8 cellular contexts compared by ENCODE assay signal in genomic region chr1:12019858-12020509, GRCh38. TPM values are rescaled to one million over a fixed set of nuclear protein-coding genes. Genes with fewer than 3 reads are reported as not detected.
DNase-seq lines count a peak whose midpoint lies in the region; ATAC-seq, FAIRE-seq and TF ChIP-seq lines count a peak whose summit lies in the region.

No MANE protein-coding gene starts in this region.

- H2AFZ ChIP-seq in DND-41 (ENCODE audit: low read depth, low read length) (peak overlapping the region; percentile 89), GM12878 (ENCODE audit: control insufficient read depth, low read depth, low read length) (peak overlapping the region; percentile 60)

- SMC1A ChIA-PET in GM12878 (lab: Charles Lee; ENCODE audit: uncharacterized antibody, unreplicated experiment), result interaction anchor here (0.7 to 5.0 kb wide), 11 partner anchors 9 to 59 kb away, joined by 3 to 36 read pairs (median 5); no protein-coding TSS in a partner anchor

- H3K9me3 ChIP-seq in DND-41 (ENCODE audit: insufficient read depth, low read length, severe bottlenecking), result no peaks in the 10 kb centered on the region
- H3K9me3 ChIP-seq in GM12878 (replicated peaks; ENCODE audit: control insufficient read depth, insufficient read depth, low read length), result no peaks in the 10 kb centered on the region

- 0% methylated on average over 12 of the region's 12 CpGs for WGBS in GM12878 (ENCODE audit: insufficient coverage, insufficient replicate concordance, low lambda C conversion rate, missing lambda C conversion rate)

- H4K20me1 ChIP-seq in DND-41 (ENCODE audit: insufficient read depth, low read length), result peaks cover 6% of the 10 kb centered on the region; the same call in 1 of the 2 replicates
- H4K20me1 ChIP-seq in GM12878 (ENCODE audit: control insufficient read depth, insufficient read depth), result no peaks in the 10 kb centered on the region

- RAD21 ChIA-PET in GM12878 (lab: Charles Lee; ENCODE audit: unreplicated experiment), result interaction anchor here (1.0 to 3.1 kb wide), 13 partner anchors 19 to 191 kb away, joined by 3 to 50 read pairs (median 6); partner anchors contain the start of gene TNFRSF8

- no peak for TF ChIP-seq POLR2A in GM12878 (IDR thresholded peaks at IDR 0.05; ENCODE audit: low read depth, low read length)

- H3K36me3 ChIP-seq in DND-41 (ENCODE audit: insufficient read depth, low read length), result peaks cover 28% of the 10 kb centered on the region
- peaks cover 9 to 15% of the 10 kb centered on the region in 2 experiments for H3K36me3 ChIP-seq in GM12878 (ENCODE audit: control insufficient read depth in 2 of 2, insufficient read depth in 2 of 2, low read length in 1 of 2)
- H3K36me3 ChIP-seq in kidney epithelial cell (ENCODE audit: control insufficient read depth, insufficient read depth, low read length), result peaks cover 3% of the 10 kb centered on the region

- peak overlapping the region; percentile 85 for H3K9ac ChIP-seq in DND-41 (ENCODE audit: low read depth, low read length)
- H3K9ac ChIP-seq in GM12878 (ENCODE audit: control insufficient read depth, insufficient read depth, low read length), result peak overlapping the region; percentile 93

- no TSS peak for BruUV-seq in GM12878 (replicated peaks; lab: Mats Ljungman, UMichigan)

- DNase-seq in DND-41, result no peak
- peak; percentile 13 for DNase-seq in M059J (ENCODE audit: low read depth)
- no peak for DNase-seq in GM12878 (ENCODE audit: low read depth, low spot score)
- DNase-seq in kidney epithelial cell (ENCODE audit: low read depth), result no peak
- no peak for DNase-seq in H4 (ENCODE audit: low spot score)
- DNase-seq in hepatic stellate cell (ENCODE audit: low spot score), result no peak

- H3K4me3 ChIP-seq in DND-41 (ENCODE audit: low read depth in 1 of 2, low read length in 2 of 2) (peak overlapping the region; percentile 67 to 90), GM12878 (peak overlapping the region; percentile 88), kidney epithelial cell (ENCODE audit: low read depth, low read length) (peak overlapping the region; percentile 66)

- TF ChIP-seq EP300 in GM12878 (IDR thresholded peaks at IDR 0.05; ENCODE audit: borderline replicate concordance in 1 of 2, control insufficient read depth in 1 of 2, low read depth in 2 of 2, low read length in 2 of 2), result no peak

- intact Hi-C loops in GM12878 (cut with micrococcal nuclease; ENCODE audit: unreplicated experiment), result loop anchor here (1.0 to 2.0 kb wide), 3 partner anchors 19 to 59 kb away; no protein-coding TSS in a partner anchor

- TF ChIP-seq RAD21 in GM12878 (IDR thresholded peaks at IDR 0.05; ENCODE audit: insufficient read depth, low read depth, low read length), result no peak

- POLR2A ChIA-PET in GM12878 (lab: Charles Lee), result interaction anchor here (1.1 to 3.6 kb wide), 14 partner anchors 10 to 282 kb away, joined by 3 to 49 read pairs (median 10); no protein-coding TSS in a partner anchor

- peaks cover 20% of the 10 kb centered on the region for H3K4me1 ChIP-seq in DND-41 (ENCODE audit: insufficient read depth, low read length)
- peaks cover 4% of the 10 kb centered on the region; the same call in 1 of the 2 replicates for H3K4me1 ChIP-seq in GM12878 (ENCODE audit: control insufficient read depth, insufficient read depth, low read length)

- H3K4me2 ChIP-seq in DND-41 (ENCODE audit: insufficient read depth, low read length), result peak overlapping the region; percentile 86
- peak overlapping the region; percentile 94 for H3K4me2 ChIP-seq in GM12878 (ENCODE audit: control insufficient read depth, insufficient read depth)

- H3K79me2 ChIP-seq in DND-41 (ENCODE audit: insufficient read depth, low read length), result peaks cover 34% of the 10 kb centered on the region
- H3K79me2 ChIP-seq in GM12878 (ENCODE audit: control insufficient read depth, insufficient read depth, low read length), result peaks cover 29% of the 10 kb centered on the region

- no peaks in the 10 kb centered on the region for H3K27me3 ChIP-seq in DND-41 (ENCODE audit: insufficient read depth, low read length, poor library complexity)
- no peaks in the 10 kb centered on the region for H3K27me3 ChIP-seq in GM12878 (replicated peaks in 1 of 2; ENCODE audit: control insufficient read depth in 2 of 2, insufficient read depth in 2 of 2, low read length in 1 of 2)
- no peaks in the 10 kb centered on the region for H3K27me3 ChIP-seq in kidney epithelial cell (ENCODE audit: control insufficient read depth, insufficient read depth, low read length)

- in situ Hi-C loops in GM12878 (cut with MboI), result no loop called here

- peak overlapping the region; percentile 76 for H3K27ac ChIP-seq in DND-41 (ENCODE audit: low read length)
- peak overlapping the region; percentile 86 for H3K27ac ChIP-seq in GM12878 (ENCODE audit: control insufficient read depth, insufficient read depth)
- peak overlapping the region; percentile 44 for H3K27ac ChIP-seq in temporal lobe (ENCODE audit: low read depth, low read length)

- CTCF ChIA-PET in GM12878 (lab: Yijun Ruan, JAX), result interaction anchor here (0.7 to 5.8 kb wide), 10 partner anchors 8 to 182 kb away, joined by 3 to 46 read pairs (median 4); no protein-coding TSS in a partner anchor

- TF ChIP-seq CTCF in DND-41 (IDR thresholded peaks at IDR 0.05; ENCODE audit: borderline replicate concordance, extremely low read depth, low read length, poor library complexity, severe bottlenecking) (no peak), GM12878 (IDR thresholded peaks at IDR 0.05 in 2 of 3, conservative IDR thresholded peaks at IDR 0.05 in 1 of 3; ENCODE audit: control insufficient read depth in 2 of 3, extremely low read depth in 1 of 3, insufficient read depth in 1 of 3, low read depth in 3 of 3, low read length in 3 of 3) (no peak), kidney epithelial cell (IDR thresholded peaks at IDR 0.05; ENCODE audit: insufficient read depth, low read length, poor library complexity, severe bottlenecking) (no peak)

- peak; percentile 47 for FAIRE-seq in GM12878 (lab: Jason Lieb, UNC)

- ATAC-seq in DND-41 (ENCODE audit: insufficient read depth, low read depth) (peak; percentile 4; the same call in 2 of the 3 replicates), GM12878 (peak; percentile 17), HG02981 (IDR thresholded peaks at IDR 0.05; ENCODE audit: unreplicated experiment) (no peak)

RNA-seq across cellular contexts. Expression of gene MIIP, which starts 0.7 kb away (rescaled TPM):
- 16.3 and 26.0 TPM in 2 replicates for total RNA-seq in M059J (2014; rRNA removed; shearing (Covaris generic))
- total RNA-seq in GM12878 (2013; cell fraction: nucleolus; rRNA removed), result 69.0 and 77.4 TPM in 2 replicates
- 68.8 and 71.3 TPM in 2 replicates for total RNA-seq in GM12878 (2014; rRNA removed)
- 16.6 and 17.1 TPM in 2 replicates for total RNA-seq in GM12878 (2014; rRNA removed; fragmentation: Illumina TruSeq; extraction: Trizol)
- total RNA-seq in GM12878 (2021), result 56.2 and 57.2 TPM in 2 replicates
- 12.2 TPM for polyA plus RNA-seq in GM12878 (2011; ENCODE audit: low read depth)
- 8.8 and 21.5 TPM in 2 replicates for polyA plus RNA-seq in GM12878 (2011; rRNA removed)
- 30.0 and 54.7 TPM in 2 replicates for polyA plus RNA-seq in GM12878 (2011; cell fraction: cytosol; rRNA removed)
- polyA plus RNA-seq in GM12878 (2011; cell fraction: nucleus; rRNA removed), result 275 and 289 TPM in 2 replicates
- 37.9 and 40.1 TPM in 2 replicates for polyA plus RNA-seq in GM12878 (2012)
- 5.4 and 11.6 TPM in 2 replicates for polyA plus RNA-seq in GM12878 (2014; fragmentation: Illumina TruSeq; extraction: Trizol)
- polyA plus RNA-seq in GM12878 (2014; fragmentation: Nextera tagmentation; extraction: Ambion mirVana), result 1 to 10 TPM in 1 of 2 experiments, under 1 TPM in 1; 0.84 to 5.1 TPM
- polyA plus RNA-seq in GM12878 (2014; rRNA removed), result 65.2 and 70.6 TPM in 2 replicates
- 10 to 100 TPM; 82.3 to 95.7 TPM for polyA plus RNA-seq in GM12878 (2016; fragmentation: Nextera tagmentation; extraction: Ambion mirVana)
- polyA minus RNA-seq in GM12878 (2011; rRNA and poly(A)+ RNA removed), result 13.8 and 33.1 TPM in 2 replicates
- polyA minus RNA-seq in GM12878 (2011; cell fraction: cytosol; rRNA and poly(A)+ RNA removed), result 16.1 and 21.0 TPM in 2 replicates
- polyA minus RNA-seq in GM12878 (2011; cell fraction: nucleus; rRNA and poly(A)+ RNA removed), result 22.2 and 38.7 TPM in 2 replicates
- 67.4 and 69.9 TPM in 2 replicates for total RNA-seq in kidney epithelial cell
- total RNA-seq in temporal lobe, result 23.8 TPM
- 15.3 and 18.6 TPM in 2 replicates for total RNA-seq in H4 (2014; rRNA removed; shearing (Covaris generic))

RNA-seq across cellular contexts. Expression of gene MFN2, which starts 39.7 kb away (rescaled TPM):
- total RNA-seq in M059J (2014; rRNA removed; shearing (Covaris generic)), result 47.1 and 81.5 TPM in 2 replicates
- 36.8 and 39.8 TPM in 2 replicates for total RNA-seq in GM12878 (2013; cell fraction: nucleolus; rRNA removed)
- total RNA-seq in GM12878 (2014; rRNA removed) (46.1 and 46.2 TPM in 2 replicates), GM12878 (2014; rRNA removed; fragmentation: Illumina TruSeq; extraction: Trizol) (27.5 and 28.7 TPM in 2 replicates), GM12878 (2021) (59.6 and 59.8 TPM in 2 replicates), kidney epithelial cell (73.5 and 78.2 TPM in 2 replicates), temporal lobe (39.8 TPM)
- 20.8 TPM for polyA plus RNA-seq in GM12878 (2011; ENCODE audit: low read depth)
- polyA plus RNA-seq in GM12878 (2011; rRNA removed) (29.8 and 50.0 TPM in 2 replicates), GM12878 (2014; fragmentation: Illumina TruSeq; extraction: Trizol) (44.0 and 50.1 TPM in 2 replicates), GM12878 (2014; fragmentation: Nextera tagmentation; extraction: Ambion mirVana) (1 to 10 TPM; 5.3 to 6.4 TPM), GM12878 (2014; rRNA removed) (41.7 and 43.1 TPM in 2 replicates), GM12878 (2016; fragmentation: Nextera tagmentation; extraction: Ambion mirVana) (10 to 100 TPM; 59.9 to 64.4 TPM)
- 42.8 and 42.9 TPM in 2 replicates for polyA plus RNA-seq in GM12878 (2011; cell fraction: cytosol; rRNA removed)
- polyA plus RNA-seq in GM12878 (2011; cell fraction: nucleus; rRNA removed), result 57.4 and 73.7 TPM in 2 replicates
- polyA plus RNA-seq in GM12878 (2012), result 28.5 and 35.1 TPM in 2 replicates
- polyA minus RNA-seq in GM12878 (2011; rRNA and poly(A)+ RNA removed), result 53.7 and 65.1 TPM in 2 replicates
- 15.1 and 19.0 TPM in 2 replicates for polyA minus RNA-seq in GM12878 (2011; cell fraction: cytosol; rRNA and poly(A)+ RNA removed)
- 16.0 and 23.1 TPM in 2 replicates for polyA minus RNA-seq in GM12878 (2011; cell fraction: nucleus; rRNA and poly(A)+ RNA removed)
- total RNA-seq in H4 (2014; rRNA removed; shearing (Covaris generic)), result 38.4 and 40.1 TPM in 2 replicates

RNA-seq across cellular contexts. Expression of gene TNFRSF8, which starts 43.1 kb away (rescaled TPM):
- total RNA-seq in M059J (2014; rRNA removed; shearing (Covaris generic)), result 0.47 TPM in 1 of 2 replicates, not detected in the other
- total RNA-seq in GM12878 (2013; cell fraction: nucleolus; rRNA removed), result 152 and 169 TPM in 2 replicates
- total RNA-seq in GM12878 (2014; rRNA removed) (59.6 and 71.1 TPM in 2 replicates), GM12878 (2014; rRNA removed; fragmentation: Illumina TruSeq; extraction: Trizol) (32.8 and 40.6 TPM in 2 replicates), GM12878 (2021) (114 and 115 TPM in 2 replicates), kidney epithelial cell (0.21 and 1.2 TPM in 2 replicates), temporal lobe (not detected)
- polyA plus RNA-seq in GM12878 (2011; ENCODE audit: low read depth), result 15.7 TPM
- polyA plus RNA-seq in GM12878 (2011; rRNA removed) (18.2 and 40.5 TPM in 2 replicates), GM12878 (2014; fragmentation: Illumina TruSeq; extraction: Trizol) (12.4 and 49.6 TPM in 2 replicates), GM12878 (2014; fragmentation: Nextera tagmentation; extraction: Ambion mirVana) (10 to 100 TPM in 1 of 2 experiments, 1 to 10 TPM in 1; 9.8 to 32.0 TPM), GM12878 (2014; rRNA removed) (68.0 and 85.0 TPM in 2 replicates), GM12878 (2016; fragmentation: Nextera tagmentation; extraction: Ambion mirVana) (10 to 100 TPM; 69.7 to 71.9 TPM)
- polyA plus RNA-seq in GM12878 (2011; cell fraction: cytosol; rRNA removed), result 58.2 and 63.2 TPM in 2 replicates
- polyA plus RNA-seq in GM12878 (2011; cell fraction: nucleus; rRNA removed), result 60.0 and 69.8 TPM in 2 replicates
- 37.2 and 56.8 TPM in 2 replicates for polyA plus RNA-seq in GM12878 (2012)
- 33.1 and 63.8 TPM in 2 replicates for polyA minus RNA-seq in GM12878 (2011; rRNA and poly(A)+ RNA removed)
- 32.3 and 32.7 TPM in 2 replicates for polyA minus RNA-seq in GM12878 (2011; cell fraction: cytosol; rRNA and poly(A)+ RNA removed)
- polyA minus RNA-seq in GM12878 (2011; cell fraction: nucleus; rRNA and poly(A)+ RNA removed), result 25.4 and 41.4 TPM in 2 replicates
- total RNA-seq in H4 (2014; rRNA removed; shearing (Covaris generic)), result 0.02 TPM in 1 of 2 replicates, not detected in the other

Comparison
In these comparisons a context has a peak if more than half of its experiments do, and no peak if none do; other contexts are left out.
1. RNA of gene TNFRSF8, which starts 43.1 kb away (total RNA-seq): 32.8 to 169 TPM in GM12878; 0.47 TPM in M059J, 0.21 to 1.2 TPM in kidney epithelial cell, 0.02 TPM in H4 and not detected in temporal lobe (single experiment); every median in the first group is over 10 times any median in the second.
2. Peak in every context shown above with its lines, with median percentiles within 50 percentile points of each other: H3K27ac ChIP-seq and H3K4me3 ChIP-seq.